Comparison of ENCODE assay signal across 2 cellular contexts in genomic region chr4:3473251-3473942, GRCh38.
TF ChIP-seq lines count a peak whose summit lies in the region.

No MANE protein-coding gene starts in this region.

TF ChIP-seq in HepG2, 621 proteins besides CTCF, POLR2A, EP300 and RAD21:
- TF ChIP-seq RBM22 (optimal IDR thresholded peaks at IDR 0.05; ENCODE audit: low read length) (no peak), PAX8 (CRISPR knock-in tag; IDR thresholded peaks at IDR 0.05; ENCODE audit: borderline replicate concordance) (no peak), CEBPG (CRISPR knock-in tag; IDR thresholded peaks at IDR 0.05) (no peak), SOX5 (CRISPR knock-in tag; IDR thresholded peaks at IDR 0.05; ENCODE audit: borderline replicate concordance) (no peak), NFKBIZ (CRISPR knock-in tag; IDR thresholded peaks at IDR 0.05) (no peak), ZNF598 (CRISPR knock-in tag; IDR thresholded peaks at IDR 0.05; ENCODE audit: borderline replicate concordance) (no peak), FUBP1 (CRISPR knock-in tag; IDR thresholded peaks at IDR 0.05; ENCODE audit: borderline replicate concordance) (no peak), ZKSCAN8 (CRISPR knock-in tag; IDR thresholded peaks at IDR 0.05; ENCODE audit: borderline replicate concordance) (no peak), NRL (CRISPR knock-in tag; IDR thresholded peaks at IDR 0.05; ENCODE audit: borderline replicate concordance) (no peak), KDM5B (CRISPR knock-in tag; IDR thresholded peaks at IDR 0.05; ENCODE audit: borderline replicate concordance) (no peak), ZNF138 (CRISPR knock-in tag; IDR thresholded peaks at IDR 0.05; ENCODE audit: low read depth) (no peak), ZNF224 (CRISPR knock-in tag; IDR thresholded peaks at IDR 0.05) (no peak), FOSL2 (CRISPR knock-in tag; IDR thresholded peaks at IDR 0.05) (no peak), CREBL2 (CRISPR knock-in tag; IDR thresholded peaks at IDR 0.05; ENCODE audit: borderline replicate concordance) (no peak), KLF16 (CRISPR knock-in tag; IDR thresholded peaks at IDR 0.05) (no peak)
- TF ChIP-seq, protein P1, sequence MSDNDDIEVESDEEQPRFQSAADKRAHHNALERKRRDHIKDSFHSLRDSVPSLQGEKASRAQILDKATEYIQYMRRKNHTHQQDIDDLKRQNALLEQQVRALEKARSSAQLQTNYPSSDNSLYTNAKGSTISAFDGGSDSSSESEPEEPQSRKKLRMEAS (IDR thresholded peaks at IDR 0.05): no peak

TF ChIP-seq in SK-N-SH, 30 proteins besides CTCF, POLR2A, EP300 and RAD21:
- TF ChIP-seq, protein P2, sequence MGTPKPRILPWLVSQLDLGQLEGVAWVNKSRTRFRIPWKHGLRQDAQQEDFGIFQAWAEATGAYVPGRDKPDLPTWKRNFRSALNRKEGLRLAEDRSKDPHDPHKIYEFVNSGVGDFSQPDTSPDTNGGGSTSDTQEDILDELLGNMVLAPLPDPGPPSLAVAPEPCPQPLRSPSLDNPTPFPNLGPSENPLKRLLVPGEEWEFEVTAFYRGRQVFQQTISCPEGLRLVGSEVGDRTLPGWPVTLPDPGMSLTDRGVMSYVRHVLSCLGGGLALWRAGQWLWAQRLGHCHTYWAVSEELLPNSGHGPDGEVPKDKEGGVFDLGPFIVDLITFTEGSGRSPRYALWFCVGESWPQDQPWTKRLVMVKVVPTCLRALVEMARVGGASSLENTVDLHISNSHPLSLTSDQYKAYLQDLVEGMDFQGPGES (IDR thresholded peaks at IDR 0.05; ENCODE audit: low read depth, low read length): no peak
- TF ChIP-seq YY1 (IDR thresholded peaks at IDR 0.05; ENCODE audit: low read depth) (no peak), JUND (IDR thresholded peaks at IDR 0.05) (no peak), GATA2 (CRISPR knock-in tag; IDR thresholded peaks at IDR 0.05) (no peak), USF1 (IDR thresholded peaks at IDR 0.05; ENCODE audit: borderline replicate concordance, low read depth) (no peak), FOSL2 (IDR thresholded peaks at IDR 0.05; ENCODE audit: borderline replicate concordance, low read depth) (no peak), POLR2AphosphoS5 (IDR thresholded peaks at IDR 0.05; ENCODE audit: low read depth, low read length) (no peak), NFIC (IDR thresholded peaks at IDR 0.05; ENCODE audit: borderline replicate concordance) (no peak), ELF1 (IDR thresholded peaks at IDR 0.05) (no peak), GABPA (IDR thresholded peaks at IDR 0.05; ENCODE audit: low read depth) (no peak), PBX3 (IDR thresholded peaks at IDR 0.05) (no peak), RCOR1 (IDR thresholded peaks at IDR 0.05; ENCODE audit: low read length) (no peak), MXI1 (IDR thresholded peaks at IDR 0.05; ENCODE audit: low read depth, low read length) (no peak), SMC3 (IDR thresholded peaks at IDR 0.05; ENCODE audit: low read depth, low read length) (no peak), NRF1 (IDR thresholded peaks at IDR 0.05; ENCODE audit: low read depth, low read length) (no peak)
- TF ChIP-seq, protein P3, sequence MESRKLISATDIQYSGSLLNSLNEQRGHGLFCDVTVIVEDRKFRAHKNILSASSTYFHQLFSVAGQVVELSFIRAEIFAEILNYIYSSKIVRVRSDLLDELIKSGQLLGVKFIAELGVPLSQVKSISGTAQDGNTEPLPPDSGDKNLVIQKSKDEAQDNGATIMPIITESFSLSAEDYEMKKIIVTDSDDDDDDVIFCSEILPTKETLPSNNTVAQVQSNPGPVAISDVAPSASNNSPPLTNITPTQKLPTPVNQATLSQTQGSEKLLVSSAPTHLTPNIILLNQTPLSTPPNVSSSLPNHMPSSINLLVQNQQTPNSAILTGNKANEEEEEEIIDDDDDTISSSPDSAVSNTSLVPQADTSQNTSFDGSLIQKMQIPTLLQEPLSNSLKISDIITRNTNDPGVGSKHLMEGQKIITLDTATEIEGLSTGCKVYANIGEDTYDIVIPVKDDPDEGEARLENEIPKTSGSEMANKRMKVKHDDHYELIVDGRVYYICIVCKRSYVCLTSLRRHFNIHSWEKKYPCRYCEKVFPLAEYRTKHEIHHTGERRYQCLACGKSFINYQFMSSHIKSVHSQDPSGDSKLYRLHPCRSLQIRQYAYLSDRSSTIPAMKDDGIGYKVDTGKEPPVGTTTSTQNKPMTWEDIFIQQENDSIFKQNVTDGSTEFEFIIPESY (IDR thresholded peaks at IDR 0.05; ENCODE audit: borderline replicate concordance, low read depth): no peak
- TF ChIP-seq, protein P4, sequence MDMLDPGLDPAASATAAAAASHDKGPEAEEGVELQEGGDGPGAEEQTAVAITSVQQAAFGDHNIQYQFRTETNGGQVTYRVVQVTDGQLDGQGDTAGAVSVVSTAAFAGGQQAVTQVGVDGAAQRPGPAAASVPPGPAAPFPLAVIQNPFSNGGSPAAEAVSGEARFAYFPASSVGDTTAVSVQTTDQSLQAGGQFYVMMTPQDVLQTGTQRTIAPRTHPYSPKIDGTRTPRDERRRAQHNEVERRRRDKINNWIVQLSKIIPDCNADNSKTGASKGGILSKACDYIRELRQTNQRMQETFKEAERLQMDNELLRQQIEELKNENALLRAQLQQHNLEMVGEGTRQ (IDR thresholded peaks at IDR 0.05; ENCODE audit: borderline replicate concordance, low read depth, low read length): no peak
